In genomic region chrX:154727418-154728323, GRCh38 we compare ENCODE assay signal across 1 cellular context.
TF ChIP-seq lines count a peak whose summit lies in the region.

No MANE protein-coding gene starts in this region.

TF ChIP-seq in SK-N-SH, 30 proteins besides CTCF, POLR2A, EP300 and RAD21 (continued from another document):
- TF ChIP-seq REST (IDR thresholded peaks at IDR 0.05; ENCODE audit: low read depth, low read length) (no peak), POLR2AphosphoS5 (IDR thresholded peaks at IDR 0.05; ENCODE audit: low read depth, low read length) (peak; percentile 32; the same call in 1 of the 2 replicates), FOXJ3 (CRISPR knock-in tag; IDR thresholded peaks at IDR 0.05) (no peak), RXRA (IDR thresholded peaks at IDR 0.05; ENCODE audit: borderline replicate concordance, low read depth) (peak; percentile 68), ELF1 (IDR thresholded peaks at IDR 0.05) (no peak), MAX (IDR thresholded peaks at IDR 0.05; ENCODE audit: low read depth) (no peak), TCF12 (IDR thresholded peaks at IDR 0.05) (peak; percentile 76), SIN3A (IDR thresholded peaks at IDR 0.05; ENCODE audit: borderline replicate concordance, low read depth, low read length) (no peak), MEF2A (IDR thresholded peaks at IDR 0.05; ENCODE audit: borderline replicate concordance, low read depth) (no peak), EZH2phosphoT487 (IDR thresholded peaks at IDR 0.05; ENCODE audit: borderline replicate concordance, low read depth) (no peak), NRF1 (IDR thresholded peaks at IDR 0.05; ENCODE audit: low read depth, low read length) (no peak), PBX3 (IDR thresholded peaks at IDR 0.05) (peak; percentile 45; the same call in 1 of the 2 replicates), MXI1 (IDR thresholded peaks at IDR 0.05; ENCODE audit: low read depth, low read length) (no peak), FOXM1 (IDR thresholded peaks at IDR 0.05; ENCODE audit: low read depth) (no peak)
